In genomic region chr5:126624534-126624933, GRCh38 we compare ENCODE assay signal across 11 cellular contexts. TPM values are rescaled to one million over a fixed set of nuclear protein-coding genes. Genes with fewer than 3 reads are reported as not detected.
DNase-seq lines count a peak whose midpoint lies in the region; ATAC-seq lines count a peak whose summit lies in the region.
"Had no signal": no experiment of that assay in that cellular context is flagged by ENCODE, and none has a peak within 500 bp of the region (broad histone marks: within the 10 kb centered on the region; RNA-seq: fewer than 3 reads in every experiment).

No MANE protein-coding gene starts in this region.

- H3K27ac ChIP-seq in epithelial cell of prostate = peak overlapping the region; percentile 54
- H3K27ac ChIP-seq: ascending aorta had no signal

- DNase-seq in activated naive CD4-positive, alpha-beta T cell treated with anti-CD3 and anti-CD28 coated beads, Interleukin-2, amount 50 U/mL, for 72 hours (ENCODE audit: low spot score in 2 of 2) = no peak
- no peak for DNase-seq in activated naive CD4-positive, alpha-beta T cell (lab: John Stamatoyannopoulos, UW)
- DNase-seq in SK-MEL-5 (ENCODE audit: low read depth, low spot score) = peak; percentile 23
- no peak for DNase-seq in epithelial cell of prostate (ENCODE audit: low read depth, low spot score)
- peak; percentile 87 for DNase-seq in stromal cell of bone marrow (ENCODE audit: low read depth)
- no peak for DNase-seq in activated CD4-positive, alpha-beta T cell treated with anti-CD3 and anti-CD28 coated beads, Interleukin-2, amount 50 U/mL, for 4 hours
- DNase-seq in AML-193 (lab: John Stamatoyannopoulos, UW) = no peak
- DNase-seq in naive thymus-derived CD8-positive, alpha-beta T cell = no peak
- DNase-seq: CD8-positive, alpha-beta T cell; NCI-H2029 treated with DMSO at 0.1 percent for 48 hours had no signal

- H3K9me3 Mint-ChIP-seq in activated naive CD4-positive, alpha-beta T cell treated with anti-CD3 and anti-CD28 coated beads, Interleukin-2, amount 50 U/mL, for 72 hours = no peaks in the 10 kb centered on the region
- no peaks in the 10 kb centered on the region for H3K9me3 Mint-ChIP-seq in naive thymus-derived CD8-positive, alpha-beta T cell
- H3K9me3 Mint-ChIP-seq: CD8-positive, alpha-beta T cell had no signal

- peak overlapping the region; percentile 52 to 69 for H3K27ac Mint-ChIP-seq in activated naive CD4-positive, alpha-beta T cell treated with anti-CD3 and anti-CD28 coated beads, Interleukin-2, amount 50 U/mL, for 72 hours
- H3K27ac Mint-ChIP-seq in naive thymus-derived CD8-positive, alpha-beta T cell = no peak overlapping the region
- H3K27ac Mint-ChIP-seq: CD8-positive, alpha-beta T cell had no signal

- H3K36me3 Mint-ChIP-seq in activated naive CD4-positive, alpha-beta T cell treated with anti-CD3 and anti-CD28 coated beads, Interleukin-2, amount 50 U/mL, for 72 hours = peaks cover 7 to 14% of the 10 kb centered on the region in 2 donors
- H3K36me3 Mint-ChIP-seq in naive thymus-derived CD8-positive, alpha-beta T cell = peaks cover 0 to 73% (median 10%) of the 10 kb centered on the region in 3 donors

- in situ Hi-C loops in SK-MEL-5 (cut with HindIII; ENCODE audit: low pct_unique_long_range_greater_than_20kb, low sequenced_read_pairs) = no loop called here

- POLR2A ChIA-PET in naive thymus-derived CD8-positive, alpha-beta T cell (lab: Charles Lee) = no interaction called here

- peak; percentile 68 to 70 for ATAC-seq in activated naive CD4-positive, alpha-beta T cell treated with anti-CD3 and anti-CD28 coated beads, Interleukin-2, amount 50 U/mL, for 72 hours
- no peak for ATAC-seq in naive thymus-derived CD8-positive, alpha-beta T cell
- ATAC-seq: CD8-positive, alpha-beta T cell had no signal

- H3K27me3 Mint-ChIP-seq in naive thymus-derived CD8-positive, alpha-beta T cell = no peaks in the 10 kb centered on the region

- peaks cover 0 to 4% (median 0%) of the 10 kb centered on the region in 4 donors for H3K4me1 Mint-ChIP-seq in naive thymus-derived CD8-positive, alpha-beta T cell

- H3K4me3 Mint-ChIP-seq in naive thymus-derived CD8-positive, alpha-beta T cell = no peak overlapping the region
- H3K4me3 Mint-ChIP-seq: CD8-positive, alpha-beta T cell had no signal

RNA-seq across cellular contexts. Expression of gene PHAX, which starts 23.8 kb away (rescaled TPM):
- total RNA-seq in activated naive CD4-positive, alpha-beta T cell treated with anti-CD3 and anti-CD28 coated beads, Interleukin-2, amount 50 U/mL, for 72 hours = 10 to 100 TPM; 33.4 to 39.1 TPM
- 46.7 and 63.2 TPM in 2 replicates for total RNA-seq in SK-MEL-5 (2014; rRNA removed; shearing (Covaris generic))
- 24.2 and 40.8 TPM in 2 replicates for polyA plus RNA-seq in SK-MEL-5 (2015; cell fraction: cytosol; rRNA removed)
- polyA plus RNA-seq in SK-MEL-5 (2015; cell fraction: nucleus; rRNA removed) = 3.7 and 19.2 TPM in 2 replicates
- 10 to 100 TPM; 49.5 to 53.6 TPM for total RNA-seq in naive thymus-derived CD8-positive, alpha-beta T cell
- 10 to 100 TPM; 75.3 to 92.8 (median 83.9) TPM for polyA plus RNA-seq in naive thymus-derived CD8-positive, alpha-beta T cell

RNA-seq across cellular contexts. Expression of gene ALDH7A1, which starts 29.5 kb away (rescaled TPM):
- 10 to 100 TPM; 11.3 to 12.4 TPM for total RNA-seq in activated naive CD4-positive, alpha-beta T cell treated with anti-CD3 and anti-CD28 coated beads, Interleukin-2, amount 50 U/mL, for 72 hours
- 34.7 and 34.9 TPM in 2 replicates for total RNA-seq in SK-MEL-5 (2014; rRNA removed; shearing (Covaris generic))
- polyA plus RNA-seq in SK-MEL-5 (2015; cell fraction: cytosol; rRNA removed) = 53.7 and 55.6 TPM in 2 replicates
- polyA plus RNA-seq in SK-MEL-5 (2015; cell fraction: nucleus; rRNA removed) = 31.1 and 31.4 TPM in 2 replicates
- total RNA-seq in naive thymus-derived CD8-positive, alpha-beta T cell = 1 to 10 TPM; 4.2 to 5.3 TPM
- polyA plus RNA-seq in naive thymus-derived CD8-positive, alpha-beta T cell = 1 to 10 TPM; 3.0 to 6.0 (median 5.4) TPM

Comparison
In these comparisons a context has a peak if more than half of its experiments do, and no peak if none do; other contexts are left out.
1. ATAC-seq: peak in activated naive CD4-positive, alpha-beta T cell treated with anti-CD3 and anti-CD28 coated beads, Interleukin-2, amount 50 U/mL, for 72 hours (2 of 2); none in naive thymus-derived CD8-positive, alpha-beta T cell (0 of 2).
2. DNase-seq: peak in SK-MEL-5 (single experiment) and stromal cell of bone marrow (single experiment); none in activated naive CD4-positive, alpha-beta T cell treated with anti-CD3 and anti-CD28 coated beads, Interleukin-2, amount 50 U/mL, for 72 hours (0 of 2), activated naive CD4-positive, alpha-beta T cell (0 of 4), epithelial cell of prostate (single experiment), activated CD4-positive, alpha-beta T cell treated with anti-CD3 and anti-CD28 coated beads, Interleukin-2, amount 50 U/mL, for 4 hours (0 of 2), AML-193 (0 of 2) and naive thymus-derived CD8-positive, alpha-beta T cell (0 of 10).
3. H3K27ac Mint-ChIP-seq: peak in activated naive CD4-positive, alpha-beta T cell treated with anti-CD3 and anti-CD28 coated beads, Interleukin-2, amount 50 U/mL, for 72 hours (2 of 2); none in naive thymus-derived CD8-positive, alpha-beta T cell (0 of 10).